Comparison of ENCODE assay signal across 8 cellular contexts in genomic region chr12:88579572-88579940, GRCh38. TPM values are rescaled to one million over a fixed set of nuclear protein-coding genes. Genes with fewer than 3 reads are reported as not detected.
DNase-seq lines count a peak whose midpoint lies in the region; FAIRE-seq and TF ChIP-seq lines count a peak whose summit lies in the region.

No MANE protein-coding gene starts in this region.

- H3K4me1 ChIP-seq in duodenal mucosa (ENCODE audit: control insufficient read depth in 1 of 2, insufficient read depth in 2 of 2, low read length in 2 of 2): peaks cover 0 to 12% of the 10 kb centered on the region in 2 donors
- peaks cover 7% of the 10 kb centered on the region for H3K4me1 ChIP-seq in mesodermal cell (ENCODE audit: control insufficient read depth, insufficient read depth, low read length, poor library complexity, severe bottlenecking)

- in situ Hi-C loops in GM13977 (cut with MboI; ENCODE audit: low pct_unique_long_range_greater_than_20kb, low sequenced_read_pairs, unreplicated experiment): no loop called here

- H3K27ac ChIP-seq in duodenal mucosa (ENCODE audit: low read depth, low read length): peak overlapping the region; percentile 43
- no peak overlapping the region for H3K27ac ChIP-seq in mesodermal cell (ENCODE audit: low read depth, low read length, severe bottlenecking)

- DNase-seq in GM13977 (ENCODE audit: low spot score) (peak; percentile 9), NCI-H774 (lab: John Stamatoyannopoulos, UW) (peak; percentile 55), A172 (ENCODE audit: low spot score) (no peak), RCC 7860 (ENCODE audit: low spot score) (no peak)
- DNase-seq in activated CD4-positive, alpha-beta T cell treated with anti-CD3 and anti-CD28 coated beads, Interleukin-2, amount 50 U/mL, for 1 hour: no peak
- DNase-seq in central memory CD4-positive, alpha-beta T cell: no peak

- H3K36me3 ChIP-seq in duodenal mucosa (ENCODE audit: control insufficient read depth in 1 of 2, insufficient read depth in 2 of 2, low read length in 2 of 2) (no peaks in the 10 kb centered on the region), mesodermal cell (ENCODE audit: control insufficient read depth, insufficient read depth, low read length) (no peaks in the 10 kb centered on the region)

- H3K9me3 ChIP-seq in duodenal mucosa (ENCODE audit: control insufficient read depth in 1 of 2, low read length in 2 of 2): no peaks in the 10 kb centered on the region
- H3K9me3 ChIP-seq in mesodermal cell (ENCODE audit: control insufficient read depth, low read length): no peaks in the 10 kb centered on the region

- no peaks in the 10 kb centered on the region for H3K27me3 ChIP-seq in duodenal mucosa (ENCODE audit: control insufficient read depth in 1 of 2, insufficient read depth in 2 of 2, low read length in 2 of 2)

- no peak for TF ChIP-seq CTCF in GM13977 (IDR thresholded peaks at IDR 0.05; ENCODE audit: extremely low read depth, insufficient read depth, missing control alignments)

- peak overlapping the region; percentile 73 to 75 for H3K9ac ChIP-seq in duodenal mucosa (ENCODE audit: low read depth in 1 of 2, low read length in 2 of 2)

- FAIRE-seq in RCC 7860 (lab: Jason Lieb, UNC): no peak

- H3K4me3 ChIP-seq in duodenal mucosa (ENCODE audit: low read depth in 1 of 2, low read length in 2 of 2) (peak overlapping the region; percentile 85 to 98), mesodermal cell (ENCODE audit: extremely low read depth, insufficient read depth, low read length, poor library complexity, severe bottlenecking) (peak overlapping the region; percentile 58)

- whole genome bisulfite sequencing in mesodermal cell (ENCODE audit: insufficient coverage in 2 of 2), 2 experiments: 0% methylated on average over 15 to 21 of the region's 27 CpGs

RNA-seq across cellular contexts. Expression of gene KITLG, which starts 0.7 kb away (rescaled TPM):
- 17.7 TPM for polyA plus RNA-seq in mesodermal cell (2013, experiment 1 of 2)
- 21.2 TPM for polyA plus RNA-seq in mesodermal cell (2013, experiment 2 of 2)
- 5.0 and 7.8 TPM in 2 replicates for total RNA-seq in A172 (2014; rRNA removed; shearing (Covaris generic))

Comparison
In these comparisons a context has a peak if more than half of its experiments do, and no peak if none do; other contexts are left out.
1. DNase-seq: peak in GM13977 (single experiment) and NCI-H774 (single experiment); none in A172 (single experiment), RCC 7860 (single experiment), activated CD4-positive, alpha-beta T cell treated with anti-CD3 and anti-CD28 coated beads, Interleukin-2, amount 50 U/mL, for 1 hour (single experiment) and central memory CD4-positive, alpha-beta T cell (single experiment).